15 cellular contexts compared by ENCODE assay signal in genomic region chr4:10587697-10588096, GRCh38.
A peak's percentile ranks its signal among the peaks of the same experiment; 100 is the strongest.
DNase-seq lines count a peak whose midpoint lies in the region; ATAC-seq and TF ChIP-seq lines count a peak whose summit lies in the region.
"Had no signal": no experiment of that assay in that cellular context is flagged by ENCODE, and none has a peak within 500 bp of the region (broad histone marks: within the 10 kb centered on the region; RNA-seq: fewer than 3 reads in every experiment).

No MANE protein-coding gene starts in this region.

- POLR2A ChIA-PET in activated CD4-positive, alpha-beta T cell treated with anti-CD3 and anti-CD28 coated beads for 36 hours (lab: Charles Lee): no interaction called here

- no peak overlapping the region for H3K4me3 Mint-ChIP-seq in activated CD4-positive, alpha-beta T cell treated with anti-CD3 and anti-CD28 coated beads for 36 hours
- H3K4me3 Mint-ChIP-seq in activated T-helper 2 cell treated with anti-CD3 and anti-CD28 coated beads, Interferon-gamma antibody, Interleukin-2, Interleukin-4, amounts not matched to agents 10 μg/mL and 5 μg/mL and 100 μg/mL, durations not matched to agents 14 hours and 24 hours and 36 hours (ENCODE audit: low read depth): no peak overlapping the region
- peak overlapping the region; percentile 54 for H3K4me3 Mint-ChIP-seq in natural killer cell treated with Interleukin-12 subunit alpha and Interleukin-12 subunit beta and Interleukin-15 and Interleukin-18, amount 100 ng/mL, for 72 hours
- H3K4me3 Mint-ChIP-seq: activated naive CD8-positive, alpha-beta T cell had no signal

- peak; percentile 57 for ATAC-seq in activated CD4-positive, alpha-beta T cell treated with anti-CD3 and anti-CD28 coated beads for 36 hours
- ATAC-seq in natural killer cell treated with Interleukin-12 subunit alpha and Interleukin-12 subunit beta and Interleukin-15 and Interleukin-18, amount 100 ng/mL, for 72 hours: peak; percentile 79 to 87
- ATAC-seq in sciatic nerve: no peak
- ATAC-seq: PC-3 had no signal

- no peaks in the 10 kb centered on the region for H3K9me3 Mint-ChIP-seq in activated CD4-positive, alpha-beta T cell treated with anti-CD3 and anti-CD28 coated beads for 36 hours (ENCODE audit: low read depth)
- no peaks in the 10 kb centered on the region for H3K9me3 Mint-ChIP-seq in activated T-helper 2 cell treated with anti-CD3 and anti-CD28 coated beads, Interferon-gamma antibody, Interleukin-2, Interleukin-4, amounts not matched to agents 10 μg/mL and 5 μg/mL and 100 μg/mL, durations not matched to agents 14 hours and 24 hours and 36 hours
- no peaks in the 10 kb centered on the region for H3K9me3 Mint-ChIP-seq in natural killer cell treated with Interleukin-12 subunit alpha and Interleukin-12 subunit beta and Interleukin-15 and Interleukin-18, amount 100 ng/mL, for 72 hours

- no peaks in the 10 kb centered on the region for H3K27me3 Mint-ChIP-seq in activated CD4-positive, alpha-beta T cell treated with anti-CD3 and anti-CD28 coated beads for 36 hours
- H3K27me3 Mint-ChIP-seq in activated T-helper 2 cell treated with anti-CD3 and anti-CD28 coated beads, Interferon-gamma antibody, Interleukin-2, Interleukin-4, amounts not matched to agents 10 μg/mL and 5 μg/mL and 100 μg/mL, durations not matched to agents 14 hours and 24 hours and 36 hours (ENCODE audit: low read depth): no peaks in the 10 kb centered on the region
- H3K27me3 Mint-ChIP-seq in natural killer cell treated with Interleukin-12 subunit alpha and Interleukin-12 subunit beta and Interleukin-15 and Interleukin-18, amount 100 ng/mL, for 72 hours: peaks cover 0 to 4% of the 10 kb centered on the region in 2 donors
- H3K27me3 Mint-ChIP-seq: activated naive CD8-positive, alpha-beta T cell had no signal

- peaks cover 42% of the 10 kb centered on the region for H3K4me1 Mint-ChIP-seq in activated CD4-positive, alpha-beta T cell treated with anti-CD3 and anti-CD28 coated beads for 36 hours
- peaks cover 50% of the 10 kb centered on the region for H3K4me1 Mint-ChIP-seq in activated T-helper 2 cell treated with anti-CD3 and anti-CD28 coated beads, Interferon-gamma antibody, Interleukin-2, Interleukin-4, amounts not matched to agents 10 μg/mL and 5 μg/mL and 100 μg/mL, durations not matched to agents 14 hours and 24 hours and 36 hours (ENCODE audit: low read depth)
- H3K4me1 Mint-ChIP-seq in natural killer cell treated with Interleukin-12 subunit alpha and Interleukin-12 subunit beta and Interleukin-15 and Interleukin-18, amount 100 ng/mL, for 72 hours (ENCODE audit: low read depth in 2 of 2): peaks cover 37 to 39% of the 10 kb centered on the region in 2 donors

- TF ChIP-seq POLR2A in erythroblast (IDR thresholded peaks at IDR 0.05; ENCODE audit: low read length): no peak

- H3K36me3 Mint-ChIP-seq in activated CD4-positive, alpha-beta T cell treated with anti-CD3 and anti-CD28 coated beads for 36 hours (ENCODE audit: low read depth): no peaks in the 10 kb centered on the region
- peaks cover 4% of the 10 kb centered on the region for H3K36me3 Mint-ChIP-seq in activated T-helper 2 cell treated with anti-CD3 and anti-CD28 coated beads, Interferon-gamma antibody, Interleukin-2, Interleukin-4, amounts not matched to agents 10 μg/mL and 5 μg/mL and 100 μg/mL, durations not matched to agents 14 hours and 24 hours and 36 hours (ENCODE audit: low read depth)
- no peaks in the 10 kb centered on the region for H3K36me3 Mint-ChIP-seq in natural killer cell treated with Interleukin-12 subunit alpha and Interleukin-12 subunit beta and Interleukin-15 and Interleukin-18, amount 100 ng/mL, for 72 hours
- H3K36me3 Mint-ChIP-seq: activated naive CD8-positive, alpha-beta T cell had no signal

- intact Hi-C loops in activated CD4-positive, alpha-beta T cell treated with anti-CD3 and anti-CD28 coated beads for 36 hours (cut with DNase I, micrococcal nuclease): loop anchor here in 1 of 2 experiments (10.0 kb wide), 1 partner anchor 147 kb away; no protein-coding TSS in a partner anchor
- intact Hi-C loops in activated T-helper 2 cell treated with anti-CD3 and anti-CD28 coated beads, Interferon-gamma antibody, Interleukin-2, Interleukin-4, amounts not matched to agents 10 μg/mL and 5 μg/mL and 100 μg/mL, durations not matched to agents 14 hours and 24 hours and 36 hours (cut with micrococcal nuclease): loop anchor here (10.0 kb wide), 2 partner anchors 307 to 907 kb away; no protein-coding TSS in a partner anchor
- intact Hi-C loops in sciatic nerve (cut with DNase I): no loop called here

- DNase-seq in activated CD4-positive, alpha-beta T cell treated with anti-CD3 and anti-CD28 coated beads for 36 hours: peak; percentile 40
- no peak for DNase-seq in activated CD4-positive, alpha-beta T cell treated with anti-CD3 and anti-CD28 coated beads for 4 hours
- DNase-seq in LHCN-M2 (ENCODE audit: low read depth) (peak; percentile 41), sciatic nerve (ENCODE audit: low spot score) (no peak), erythroblast (lab: John Stamatoyannopoulos, UW) (no peak), G401 (ENCODE audit: low spot score) (no peak)
- DNase-seq in activated T-helper 2 cell treated with anti-CD3 and anti-CD28 coated beads, Interferon-gamma antibody, Interleukin-2, Interleukin-4, amounts not matched to agents 10 μg/mL and 5 μg/mL and 100 μg/mL, durations not matched to agents 14 hours and 24 hours and 36 hours (ENCODE audit: low spot score): peak; percentile 11
- DNase-seq in natural killer cell treated with Interleukin-12 subunit alpha and Interleukin-12 subunit beta and Interleukin-15 and Interleukin-18, amount 100 ng/mL, for 72 hours (ENCODE audit: low spot score): no peak
- DNase-seq: left ventricle myocardium inferior, MG63, NCI-H2171, PC-3, SW 1271, testis had no signal

- in situ Hi-C loops in G401 (cut with HindIII; ENCODE audit: low sequenced_read_pairs): no loop called here

- no peak overlapping the region for H3K27ac Mint-ChIP-seq in activated CD4-positive, alpha-beta T cell treated with anti-CD3 and anti-CD28 coated beads for 36 hours
- H3K27ac Mint-ChIP-seq in activated T-helper 2 cell treated with anti-CD3 and anti-CD28 coated beads, Interferon-gamma antibody, Interleukin-2, Interleukin-4, amounts not matched to agents 10 μg/mL and 5 μg/mL and 100 μg/mL, durations not matched to agents 14 hours and 24 hours and 36 hours: no peak overlapping the region
- peak overlapping the region in 1 of 2 donors; percentile 45 for H3K27ac Mint-ChIP-seq in natural killer cell treated with Interleukin-12 subunit alpha and Interleukin-12 subunit beta and Interleukin-15 and Interleukin-18, amount 100 ng/mL, for 72 hours
- H3K27ac Mint-ChIP-seq: activated naive CD8-positive, alpha-beta T cell had no signal

- CTCF ChIA-PET in activated CD4-positive, alpha-beta T cell treated with anti-CD3 and anti-CD28 coated beads for 36 hours (lab: Charles Lee): interaction anchor here (0.7 to 1.3 kb wide), 2 partner anchors 9 to 469 kb away, joined by 3 read pairs; no protein-coding TSS in a partner anchor

Comparison
In these comparisons a context has a peak if more than half of its experiments do, and no peak if none do; other contexts are left out.
1. DNase-seq: peak in activated CD4-positive, alpha-beta T cell treated with anti-CD3 and anti-CD28 coated beads for 36 hours (single experiment), LHCN-M2 (single experiment) and activated T-helper 2 cell treated with anti-CD3 and anti-CD28 coated beads, Interferon-gamma antibody, Interleukin-2, Interleukin-4, amounts not matched to agents 10 μg/mL and 5 μg/mL and 100 μg/mL, durations not matched to agents 14 hours and 24 hours and 36 hours (single experiment); none in activated CD4-positive, alpha-beta T cell treated with anti-CD3 and anti-CD28 coated beads for 4 hours (0 of 2), natural killer cell treated with Interleukin-12 subunit alpha and Interleukin-12 subunit beta and Interleukin-15 and Interleukin-18, amount 100 ng/mL, for 72 hours (single experiment), sciatic nerve (single experiment), erythroblast (0 of 2) and G401 (single experiment).